In genomic region chr13:28718186-28718537, GRCh38 we compare ENCODE assay signal across 8 cellular contexts. TPM values are rescaled to one million over a fixed set of nuclear protein-coding genes. Genes with fewer than 3 reads are reported as not detected.
DNase-seq lines count a peak whose midpoint lies in the region; ATAC-seq and TF ChIP-seq lines count a peak whose summit lies in the region.

No MANE protein-coding gene starts in this region.

- ATAC-seq in HG03025 (IDR thresholded peaks at IDR 0.05; ENCODE audit: low FRiP score, unreplicated experiment), result peak; percentile 1

- H3K36me3 ChIP-seq in ascending aorta (no peaks in the 10 kb centered on the region), stomach (no peaks in the 10 kb centered on the region)

- H3K9me3 ChIP-seq in ascending aorta (no peaks in the 10 kb centered on the region), stomach (no peaks in the 10 kb centered on the region)

- H3K27me3 ChIP-seq in ascending aorta, result no peaks in the 10 kb centered on the region
- peaks cover 0 to 7% (median 0%) of the 10 kb centered on the region in 3 donors for H3K27me3 ChIP-seq in stomach

- DNase-seq in AG09309 (ENCODE audit: low read depth), result no peak
- DNase-seq in ascending aorta (ENCODE audit: low spot score in 2 of 2), result no peak
- peak; percentile 61 for DNase-seq in inferior parietal cortex (ENCODE audit: extremely low spot score)
- DNase-seq in stomach, result no peak
- DNase-seq in NCI-H128 (lab: John Stamatoyannopoulos, UW; ENCODE audit: unreplicated experiment), result no peak
- no peak for DNase-seq in NCI-H69 (lab: John Stamatoyannopoulos, UW)
- no peak for DNase-seq in NK-92 (lab: John Stamatoyannopoulos, UW; ENCODE audit: unreplicated experiment)

- TF ChIP-seq POLR2A in stomach (IDR thresholded peaks at IDR 0.05), result no peak

- peak overlapping the region; percentile 96 to 97 for H3K27ac ChIP-seq in ascending aorta
- H3K27ac ChIP-seq in stomach, result peak overlapping the region; percentile 71 to 95 (median 91)

- H3K4me1 ChIP-seq in ascending aorta (peaks cover 0 to 6% of the 10 kb centered on the region in 2 donors), stomach (peaks cover 4 to 31% (median 14%) of the 10 kb centered on the region in 4 donors)

- peak overlapping the region; percentile 78 for H3K4me3 ChIP-seq in AG09309 (ENCODE audit: control insufficient read depth, low read depth, low read length)
- H3K4me3 ChIP-seq in ascending aorta, result peak overlapping the region; percentile 67 to 91
- H3K4me3 ChIP-seq in stomach, result peak overlapping the region; percentile 46 to 63 (median 60)

- no peak for TF ChIP-seq EP300 in stomach (IDR thresholded peaks at IDR 0.05)

- WGBS in stomach, 5 donors, result 8 to 14% (median 12%) methylated on average over 9 of the region's 9 CpGs

- TF ChIP-seq CTCF in AG09309 (IDR thresholded peaks at IDR 0.05; ENCODE audit: control insufficient read depth, insufficient read depth, low read depth, low read length, missing control alignments) (no peak), ascending aorta (IDR thresholded peaks at IDR 0.05) (no peak), stomach (IDR thresholded peaks at IDR 0.05) (no peak)

- intact Hi-C loops in ascending aorta (cut with DNase I) (loop anchor here (1.0 to 10.0 kb wide), 3 partner anchors 59 to 1587 kb away; partner anchors contain the start of genes KATNAL1 and POMP), stomach (cut with DNase I; ENCODE audit: low total_unique reads) (no loop called here)

RNA-seq across cellular contexts. Expression of gene SLC46A3, which starts 0.6 kb away (rescaled TPM):
- 2.8 TPM for total RNA-seq in ascending aorta
- total RNA-seq in stomach, result 10 to 100 TPM in 3 of 5 donors, 1 to 10 TPM in 2; 5.3 to 44.3 (median 14.2) TPM
- 1 to 10 TPM; 2.3 to 4.8 (median 3.4) TPM for polyA plus RNA-seq in stomach

RNA-seq across cellular contexts. Expression of gene POMP, which starts 59.2 kb away (rescaled TPM):
- 25.0 TPM for total RNA-seq in ascending aorta
- 10 to 100 TPM; 17.7 to 61.1 (median 25.0) TPM for total RNA-seq in stomach
- polyA plus RNA-seq in stomach, result 100 to 1,000 TPM in 1 of 3 donors, 10 to 100 TPM in 2; 70.6 to 102 (median 77.6) TPM
